In the genomic region with DNA sequence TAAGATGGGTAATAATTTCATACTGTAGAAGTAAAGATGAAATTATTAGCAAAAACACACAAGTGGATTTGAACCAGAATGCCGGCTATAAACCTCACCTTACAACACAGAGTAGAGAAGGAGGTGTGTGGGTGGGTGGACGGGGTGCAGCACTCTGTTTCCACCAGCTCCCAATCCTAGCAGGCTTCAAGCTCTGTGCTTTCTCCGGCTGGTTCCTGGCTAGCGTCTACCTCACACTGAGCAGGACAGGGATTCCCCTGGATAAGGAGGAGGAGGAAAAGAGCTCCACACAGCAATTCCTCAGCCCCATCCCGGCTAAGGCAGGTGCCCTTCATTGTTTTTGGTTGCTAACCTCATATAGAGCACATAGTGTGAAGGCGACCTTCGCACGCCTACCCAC, we compare ENCODE assay signal across 27 cellular contexts.
"Had no signal": no experiment of that assay in that cellular context is flagged by ENCODE, and none has a peak within 500 bp of the region (broad histone marks: within the 10 kb centered on the region; RNA-seq: fewer than 3 reads in every experiment).

No MANE protein-coding gene starts in this region.

- H3K36me3 ChIP-seq: brain microvascular endothelial cell had no signal

- H3K4me3 ChIP-seq: coronary artery, dorsolateral prefrontal cortex had no signal

- H3K9me3 Mint-ChIP-seq: activated naive CD4-positive, alpha-beta T cell treated with anti-CD3 and anti-CD28 coated beads, Interleukin-2, amount 10 ng/mL, durations not matched to agents 7 days and 5 days; activated T-cell treated with anti-CD3 and anti-CD28 coated beads, Interleukin-2, amount 50 U/mL, for 72 hours; central memory CD8-positive, alpha-beta T cell; dendritic cell treated with granulocyte-macrophage colony-stimulating factor and Interleukin-4, amounts not matched to agents 40 ng/mL and 50 ng/mL, for 4 days; endodermal cell had no signal

- H3K27me3 ChIP-seq: brain microvascular endothelial cell, dorsolateral prefrontal cortex had no signal

- H3K27ac Mint-ChIP-seq: activated CD4-positive, alpha-beta memory T cell treated with anti-CD3 and anti-CD28 coated beads, Interleukin-2, amount 10 ng/mL, durations not matched to agents 7 days and 5 days; activated CD4-positive, alpha-beta T cell treated with anti-CD3 and anti-CD28 coated beads, Interleukin-2, amount 10 ng/mL, durations not matched to agents 7 days and 5 days; activated naive CD4-positive, alpha-beta T cell treated with anti-CD3 and anti-CD28 coated beads, Interleukin-2, amount 10 ng/mL, durations not matched to agents 7 days and 5 days; activated naive CD4-positive, alpha-beta T cell treated with anti-CD3 and anti-CD28 coated beads, Interleukin-2, amount 50 U/mL, for 72 hours; activated naive CD8-positive, alpha-beta T cell treated with anti-CD3 and anti-CD28 coated beads, Interleukin-2, amount 10 ng/mL, durations not matched to agents 7 days and 5 days; activated T-cell treated with anti-CD3 and anti-CD28 coated beads, Interleukin-2, amount 50 U/mL, for 24 hours; activated T-cell treated with anti-CD3 and anti-CD28 coated beads, Interleukin-2, amount 50 U/mL, for 72 hours; dendritic cell treated with granulocyte-macrophage colony-stimulating factor and Interleukin-4, amounts not matched to agents 40 ng/mL and 50 ng/mL, for 4 days; endodermal cell; T-helper 17 cell; T-helper 2 cell treated with Interferon-gamma antibody and Interleukin-4, amounts not matched to agents 5 μg/mL and 100 μg/mL, for 36 hours had no signal

- DNase-seq: activated CD4-positive, alpha-beta memory T cell treated with anti-CD3 and anti-CD28 coated beads, Interleukin-2, amount 10 ng/mL, durations not matched to agents 7 days and 5 days; activated CD4-positive, alpha-beta T cell treated with anti-CD3 and anti-CD28 coated beads for 1 hour; activated CD4-positive, alpha-beta T cell treated with anti-CD3 and anti-CD28 coated beads for 4 hours; activated CD4-positive, alpha-beta T cell treated with anti-CD3 and anti-CD28 coated beads, Interleukin-2, amount 10 ng/mL, durations not matched to agents 7 days and 5 days; activated CD4-positive, alpha-beta T cell treated with anti-CD3 and anti-CD28 coated beads, Interleukin-2, amount 50 U/mL, for 4 hours; activated CD8-positive, alpha-beta memory T cell treated with anti-CD3 and anti-CD28 coated beads, Interleukin-2, amount 50 U/mL, for 48 hours; activated gamma-delta T cell; activated naive CD4-positive, alpha-beta T cell; activated naive CD4-positive, alpha-beta T cell treated with anti-CD3 and anti-CD28 coated beads, Interleukin-2, amount 10 ng/mL, durations not matched to agents 7 days and 5 days; activated naive CD8-positive, alpha-beta T cell treated with anti-CD3 and anti-CD28 coated beads, Interleukin-2, amount 10 ng/mL, durations not matched to agents 7 days and 5 days; activated T-cell treated with anti-CD3 and anti-CD28 coated beads for 4 hours; activated T-cell treated with anti-CD3 and anti-CD28 coated beads, Interleukin-2, amount 50 U/mL, for 24 hours; activated T-cell treated with anti-CD3 and anti-CD28 coated beads, Interleukin-2, amount 50 U/mL, for 72 hours; brain microvascular endothelial cell; dorsolateral prefrontal cortex; effector memory CD4-positive, alpha-beta T cell; endodermal cell; foreskin fibroblast; T-helper 1 cell; T-helper 17 cell; T1000 had no signal

- H3K36me3 Mint-ChIP-seq: activated naive CD4-positive, alpha-beta T cell treated with anti-CD3 and anti-CD28 coated beads, Interleukin-2, amount 10 ng/mL, durations not matched to agents 7 days and 5 days; activated naive CD4-positive, alpha-beta T cell treated with anti-CD3 and anti-CD28 coated beads, Interleukin-2, amount 50 U/mL, for 72 hours; activated naive CD8-positive, alpha-beta T cell treated with anti-CD3 and anti-CD28 coated beads, Interleukin-2, amount 10 ng/mL, durations not matched to agents 7 days and 5 days had no signal

- H3K4me3 Mint-ChIP-seq: activated CD4-positive, alpha-beta memory T cell treated with anti-CD3 and anti-CD28 coated beads, Interleukin-2, amount 10 ng/mL, durations not matched to agents 7 days and 5 days; activated CD4-positive, alpha-beta T cell treated with anti-CD3 and anti-CD28 coated beads, Interleukin-2, amount 10 ng/mL, durations not matched to agents 7 days and 5 days; activated naive CD4-positive, alpha-beta T cell treated with anti-CD3 and anti-CD28 coated beads, Interleukin-2, amount 10 ng/mL, durations not matched to agents 7 days and 5 days; activated naive CD8-positive, alpha-beta T cell treated with anti-CD3 and anti-CD28 coated beads, Interleukin-2, amount 10 ng/mL, durations not matched to agents 7 days and 5 days; activated T-cell treated with anti-CD3 and anti-CD28 coated beads, Interleukin-2, amount 50 U/mL, for 24 hours; activated T-cell treated with anti-CD3 and anti-CD28 coated beads, Interleukin-2, amount 50 U/mL, for 72 hours; central memory CD8-positive, alpha-beta T cell; dendritic cell treated with granulocyte-macrophage colony-stimulating factor and Interleukin-4, amounts not matched to agents 40 ng/mL and 50 ng/mL, for 4 days; endodermal cell; T-helper 17 cell; T-helper 2 cell treated with Interferon-gamma antibody and Interleukin-4, amounts not matched to agents 5 μg/mL and 100 μg/mL, for 36 hours had no signal

- H3K27me3 Mint-ChIP-seq: activated CD4-positive, alpha-beta memory T cell treated with anti-CD3 and anti-CD28 coated beads, Interleukin-2, amount 10 ng/mL, durations not matched to agents 7 days and 5 days; activated CD4-positive, alpha-beta T cell treated with anti-CD3 and anti-CD28 coated beads, Interleukin-2, amount 10 ng/mL, durations not matched to agents 7 days and 5 days; activated naive CD4-positive, alpha-beta T cell treated with anti-CD3 and anti-CD28 coated beads, Interleukin-2, amount 10 ng/mL, durations not matched to agents 7 days and 5 days; activated naive CD8-positive, alpha-beta T cell treated with anti-CD3 and anti-CD28 coated beads, Interleukin-2, amount 10 ng/mL, durations not matched to agents 7 days and 5 days; activated T-cell treated with anti-CD3 and anti-CD28 coated beads, Interleukin-2, amount 50 U/mL, for 24 hours; central memory CD8-positive, alpha-beta T cell; dendritic cell treated with granulocyte-macrophage colony-stimulating factor and Interleukin-4, amounts not matched to agents 40 ng/mL and 50 ng/mL, for 4 days; T-helper 17 cell had no signal

- H3K27ac ChIP-seq: brain microvascular endothelial cell, coronary artery, dorsolateral prefrontal cortex had no signal

- H3K4me1 Mint-ChIP-seq: activated CD4-positive, alpha-beta memory T cell treated with anti-CD3 and anti-CD28 coated beads, Interleukin-2, amount 10 ng/mL, durations not matched to agents 7 days and 5 days; activated CD4-positive, alpha-beta T cell treated with anti-CD3 and anti-CD28 coated beads, Interleukin-2, amount 10 ng/mL, durations not matched to agents 7 days and 5 days; activated naive CD4-positive, alpha-beta T cell treated with anti-CD3 and anti-CD28 coated beads, Interleukin-2, amount 10 ng/mL, durations not matched to agents 7 days and 5 days; activated naive CD8-positive, alpha-beta T cell treated with anti-CD3 and anti-CD28 coated beads, Interleukin-2, amount 10 ng/mL, durations not matched to agents 7 days and 5 days; central memory CD8-positive, alpha-beta T cell; endodermal cell; T-helper 17 cell had no signal

- ATAC-seq: activated naive CD4-positive, alpha-beta T cell treated with anti-CD3 and anti-CD28 coated beads, Interleukin-2, amount 50 U/mL, for 72 hours; activated T-cell treated with anti-CD3 and anti-CD28 coated beads, Interleukin-2, amount 50 U/mL, for 72 hours; esophagus mucosa; T-helper 17 cell had no signal
